In genomic region chr18:48946329-48946835, GRCh38 we compare ENCODE assay signal across 8 cellular contexts. TPM values are rescaled to one million over a fixed set of nuclear protein-coding genes. Genes with fewer than 3 reads are reported as not detected.
DNase-seq lines count a peak whose midpoint lies in the region; ATAC-seq and TF ChIP-seq lines count a peak whose summit lies in the region.

No MANE protein-coding gene starts in this region.

- H3K27me3 ChIP-seq in left ventricle myocardium inferior (ENCODE audit: low read depth) = no peaks in the 10 kb centered on the region
- H3K27me3 ChIP-seq in subcutaneous abdominal adipose tissue (ENCODE audit: control insufficient read depth in 5 of 5, insufficient read depth in 4 of 5, low read length in 5 of 5) = no peaks in the 10 kb centered on the region

- ATAC-seq in Right ventricle myocardium superior (ENCODE audit: poor library complexity) (no peak), HG03342 (IDR thresholded peaks at IDR 0.05; ENCODE audit: unreplicated experiment) (no peak), GM19324 (IDR thresholded peaks at IDR 0.05; ENCODE audit: low FRiP score, unreplicated experiment) (no peak)

- H3K27ac ChIP-seq in left ventricle myocardium inferior (replicated peaks) (peak overlapping the region; percentile 100), subcutaneous abdominal adipose tissue (ENCODE audit: low read depth, low read length) (peak overlapping the region; percentile 91)

- TF ChIP-seq CTCF in left ventricle myocardium inferior (IDR thresholded peaks at IDR 0.05; ENCODE audit: borderline replicate concordance) (no peak), glutamatergic neuron (IDR thresholded peaks at IDR 0.05; ENCODE audit: partially characterized antibody, unreplicated experiment) (no peak)

- H3K27ac Mint-ChIP-seq in glutamatergic neuron (ENCODE audit: unreplicated experiment) = no peak overlapping the region

- peak overlapping the region; percentile 94 for H3K4me3 ChIP-seq in left ventricle myocardium inferior
- H3K4me3 ChIP-seq in subcutaneous abdominal adipose tissue (ENCODE audit: low read depth in 1 of 5, low read length in 5 of 5) = peak overlapping the region; percentile 82 to 94 (median 92)

- no peaks in the 10 kb centered on the region for H3K36me3 Mint-ChIP-seq in glutamatergic neuron (ENCODE audit: unreplicated experiment)

- H3K9ac ChIP-seq in subcutaneous abdominal adipose tissue (ENCODE audit: low read length in 5 of 5) = peak overlapping the region in 4 of 5 donors; percentile 5 to 84 (median 76)

- H3K9me3 ChIP-seq in left ventricle myocardium inferior (replicated peaks) (no peaks in the 10 kb centered on the region), subcutaneous abdominal adipose tissue (ENCODE audit: control insufficient read depth in 5 of 5, low read length in 5 of 5) (no peaks in the 10 kb centered on the region)

- H3K9me3 Mint-ChIP-seq in glutamatergic neuron (ENCODE audit: unreplicated experiment) = peaks cover 18% of the 10 kb centered on the region

- intact Hi-C loops in left ventricle myocardium inferior (cut with micrococcal nuclease) (loop anchor here (10.0 kb wide), 1 partner anchor 162 kb away; no protein-coding TSS in a partner anchor), Right ventricle myocardium superior (cut with DNase I) (loop anchor here (5.0 to 10.0 kb wide), 2 partner anchors 112 to 164 kb away; no protein-coding TSS in a partner anchor)

- peak overlapping the region; percentile 95 for H3K4me3 Mint-ChIP-seq in glutamatergic neuron (ENCODE audit: unreplicated experiment)

- peaks cover 97% of the 10 kb centered on the region for H3K4me1 ChIP-seq in left ventricle myocardium inferior
- peaks cover 14 to 86% (median 79%) of the 10 kb centered on the region in 5 donors for H3K4me1 ChIP-seq in subcutaneous abdominal adipose tissue (ENCODE audit: control insufficient read depth in 5 of 5, insufficient read depth in 5 of 5, low read length in 5 of 5)

- DNase-seq in left ventricle myocardium inferior = no peak
- no peak for DNase-seq in Right ventricle myocardium superior
- DNase-seq in SHP77 treated with DMSO at 0.1 percent for 48 hours (lab: John Stamatoyannopoulos, UW) = peak; percentile 77
- DNase-seq in glutamatergic neuron = no peak
- DNase-seq in SIG-M5 treated with dmso at 0.1 percent for 504 hours (lab: John Stamatoyannopoulos, UW; ENCODE audit: unreplicated experiment) = no peak

- peaks cover 50% of the 10 kb centered on the region for H3K4me1 Mint-ChIP-seq in glutamatergic neuron (ENCODE audit: low read depth, unreplicated experiment)

- peaks cover 8% of the 10 kb centered on the region for H3K27me3 Mint-ChIP-seq in glutamatergic neuron (ENCODE audit: unreplicated experiment)

- peaks cover 12% of the 10 kb centered on the region for H3K36me3 ChIP-seq in left ventricle myocardium inferior
- H3K36me3 ChIP-seq in subcutaneous abdominal adipose tissue (ENCODE audit: control insufficient read depth in 5 of 5, insufficient read depth in 5 of 5, low read length in 5 of 5) = peaks cover 0 to 25% (median 14%) of the 10 kb centered on the region in 5 donors

RNA-seq across cellular contexts. Expression of gene SMAD7, which starts 4.4 kb away (rescaled TPM):
- total RNA-seq in left ventricle myocardium inferior (19.3 TPM), Right ventricle myocardium superior (14.0 TPM), glutamatergic neuron (ENCODE audit: unreplicated experiment) (10.8 TPM)
